ENCODE assay signal across 18 cellular contexts in genomic region chr1:18482721-18483425, GRCh38. TPM values are rescaled to one million over a fixed set of nuclear protein-coding genes. Genes with fewer than 3 reads are reported as not detected.
DNase-seq lines count a peak whose midpoint lies in the region; ATAC-seq, FAIRE-seq and TF ChIP-seq lines count a peak whose summit lies in the region.
"Had no signal": no experiment of that assay in that cellular context is flagged by ENCODE, and none has a peak within 500 bp of the region (broad histone marks: within the 10 kb centered on the region; RNA-seq: fewer than 3 reads in every experiment).

No MANE protein-coding gene starts in this region.

- H3K27me3 ChIP-seq in BLaER1 (no peaks in the 10 kb centered on the region), H1 (replicated peaks in 1 of 4; ENCODE audit: control insufficient read depth in 3 of 4, extremely low read depth in 1 of 4, insufficient read depth in 3 of 4, low read length in 3 of 4) (no peaks in the 10 kb centered on the region; a peak in 1 of 7 replicates), mesenchymal stem cell (ENCODE audit: control insufficient read depth in 1 of 2, insufficient read depth in 1 of 2, low read length in 2 of 2) (peaks cover 0 to 14% of the 10 kb centered on the region in 2 experiments)

- H3K4me1 ChIP-seq in BLaER1: peaks cover 74% of the 10 kb centered on the region
- H3K4me1 ChIP-seq in H1 (replicated peaks in 1 of 4; ENCODE audit: control insufficient read depth in 3 of 4, insufficient read depth in 4 of 4, low read length in 3 of 4): peaks cover 9 to 24% (median 18%) of the 10 kb centered on the region in 4 experiments
- peaks cover 43% of the 10 kb centered on the region for H3K4me1 ChIP-seq in mesenchymal stem cell (ENCODE audit: control insufficient read depth, insufficient read depth, low read depth, low read length)
- H3K4me1 ChIP-seq: SJSA1 had no signal

- H4K5ac ChIP-seq in H1 (ENCODE audit: insufficient read length, low read depth, low read length): no peak overlapping the region

- peak; percentile 22 for DNase-seq in Daoy (ENCODE audit: low read depth)
- DNase-seq in H1 (ENCODE audit: low read depth in 1 of 2, low spot score in 2 of 2): no peak
- no peak for DNase-seq in mesenchymal stem cell
- no peak for DNase-seq in NCI-H187 treated with DMSO at 0.1 percent for 48 hours (lab: John Stamatoyannopoulos, UW)
- no peak for DNase-seq in GM12891 (ENCODE audit: insufficient read length, low spot score)
- DNase-seq: CD8-positive, alpha-beta memory T cell; DND-41; NCI-H1105; NCI-H2107; NCI-H510A; NCI-H82 had no signal

- H2AFZ ChIP-seq in H1 (ENCODE audit: low read length) (no peak overlapping the region), mesenchymal stem cell (ENCODE audit: low read depth, low read length) (no peak overlapping the region)

- H2BK12ac ChIP-seq in H1 (ENCODE audit: low read depth, low read length) (peak overlapping the region; percentile 44; the same call in 1 of the 2 replicates), mesenchymal stem cell (ENCODE audit: low read length in 2 of 2) (no peak overlapping the region)

- H3K36me3 ChIP-seq in BLaER1 (no peaks in the 10 kb centered on the region), H1 (ENCODE audit: control insufficient read depth in 2 of 4, insufficient read depth in 4 of 4, low read length in 3 of 4) (peaks cover 5 to 29% (median 10%) of the 10 kb centered on the region in 4 experiments; a peak in 4 of 8 replicates), mesenchymal stem cell (ENCODE audit: control insufficient read depth in 1 of 2, insufficient read depth in 2 of 2, low read depth in 1 of 2, low read length in 2 of 2) (peaks cover 0 to 8% of the 10 kb centered on the region in 2 experiments)
- H3K36me3 ChIP-seq: SJSA1 had no signal

- H4K8ac ChIP-seq in H1 (ENCODE audit: extremely low read depth, insufficient read depth, low read length) (no peak overlapping the region; the same call in 1 of the 2 replicates), mesenchymal stem cell (ENCODE audit: low read length) (no peak overlapping the region)

- TF ChIP-seq EP300 in H1 (IDR thresholded peaks at IDR 0.05; ENCODE audit: borderline replicate concordance in 1 of 2, low read depth in 2 of 2, low read length in 2 of 2): no peak

- no peak for TF ChIP-seq RAD21 in H1 (IDR thresholded peaks at IDR 0.05 in 1 of 2, conservative IDR thresholded peaks at IDR 0.05 in 1 of 2; ENCODE audit: low read depth in 2 of 2, low read length in 2 of 2)

- no peak overlapping the region for H3K14ac ChIP-seq in H1 (ENCODE audit: insufficient read length)
- no peak overlapping the region for H3K14ac ChIP-seq in mesenchymal stem cell (ENCODE audit: low read length in 2 of 2)

- TF ChIP-seq POLR2A in H1 (IDR thresholded peaks at IDR 0.05; ENCODE audit: control extremely low read depth in 1 of 2, low read depth in 2 of 2, low read length in 2 of 2): no peak
- no peak for TF ChIP-seq POLR2A in GM12891 (IDR thresholded peaks at IDR 0.05; ENCODE audit: low read depth, low read length)

- H3K79me1 ChIP-seq in H1 (ENCODE audit: low read depth, low read length) (0 out of 2 replicates have a peak, but pooled peaks cover 6% of the 10 kb centered on the region), mesenchymal stem cell (replicated peaks; ENCODE audit: low read length, poor library complexity, severe bottlenecking) (peaks cover 6% of the 10 kb centered on the region)

- FAIRE-seq in H1 (lab: Jason Lieb, UNC): no peak
- FAIRE-seq in GM12891 (lab: Jason Lieb, UNC): no peak
- FAIRE-seq: A549, G401.6, K562 had no signal

- H3K23me2 ChIP-seq in H1 (ENCODE audit: low read depth, low read length): no peaks in the 10 kb centered on the region

- H3K4me2 ChIP-seq in BLaER1: peak overlapping the region; percentile 98
- no peak overlapping the region for H3K4me2 ChIP-seq in H1 (ENCODE audit: insufficient read depth in 1 of 2, low read depth in 2 of 2, low read length in 2 of 2)
- no peak overlapping the region for H3K4me2 ChIP-seq in mesenchymal stem cell (ENCODE audit: low read length, poor library complexity, severe bottlenecking)
- H3K4me2 ChIP-seq: A549 had no signal

- POLR2A ChIA-PET in H1 (lab: Charles Lee; ENCODE audit: partially characterized antibody): interaction anchor here (0.8 kb wide), 1 partner anchor 87 kb away, joined by 3 read pairs; no protein-coding TSS in a partner anchor

- TF ChIP-seq CTCF in H1 (IDR thresholded peaks at IDR 0.05; ENCODE audit: control extremely low read depth in 1 of 3, insufficient read depth in 1 of 3, low read depth in 1 of 3, low read length in 3 of 3): no peak

- H2BK5ac ChIP-seq in H1 (ENCODE audit: low read depth, low read length): peak overlapping the region; percentile 71
- peak overlapping the region; percentile 47 for H2BK5ac ChIP-seq in mesenchymal stem cell (ENCODE audit: low read depth, low read length, poor library complexity, severe bottlenecking)

- no peak overlapping the region for H3K23ac ChIP-seq in H1 (ENCODE audit: insufficient read length)
- H3K23ac ChIP-seq in mesenchymal stem cell (ENCODE audit: low read length in 2 of 2): no peak overlapping the region

- CTCF ChIA-PET in H1 (lab: Charles Lee; ENCODE audit: partially characterized antibody): interaction anchor here (1.2 to 4.0 kb wide), 2 partner anchors 14 to 84 kb away, joined by 3 to 26 read pairs; no protein-coding TSS in a partner anchor

- no peak overlapping the region for H3K56ac ChIP-seq in H1 (replicated peaks; ENCODE audit: insufficient read length, low read depth, low read length)

- H3K9ac ChIP-seq in BLaER1 (peak overlapping the region; percentile 87), H1 (replicated peaks in 1 of 4; ENCODE audit: extremely low read depth in 1 of 4, low read depth in 3 of 4, low read length in 3 of 4) (no peak overlapping the region), mesenchymal stem cell (ENCODE audit: low read length) (no peak overlapping the region)

- peaks cover 0 to 4% of the 10 kb centered on the region in 2 experiments; a peak in 1 of 4 replicates for H3K79me2 ChIP-seq in H1 (ENCODE audit: control insufficient read depth in 1 of 2, insufficient read depth in 2 of 2, low read length in 2 of 2)

- no peaks in the 10 kb centered on the region for H3K9me3 ChIP-seq in BLaER1
- H3K9me3 ChIP-seq in H1 (ENCODE audit: insufficient read depth in 2 of 2, low read depth in 1 of 2, low read length in 1 of 2): peaks cover 0 to 34% of the 10 kb centered on the region in 2 experiments; a peak in 3 of 4 replicates
- no peaks in the 10 kb centered on the region for H3K9me3 ChIP-seq in mesenchymal stem cell (ENCODE audit: control insufficient read depth, low read length)
- H3K9me3 ChIP-seq: A549, SJSA1 had no signal

- peak overlapping the region; percentile 97 for H3K27ac ChIP-seq in BLaER1
- H3K27ac ChIP-seq in H1 (ENCODE audit: low read depth, low read length): no peak overlapping the region
- no peak overlapping the region for H3K27ac ChIP-seq in mesenchymal stem cell (ENCODE audit: low read length, poor library complexity, severe bottlenecking)
- H3K27ac ChIP-seq: SJSA1 had no signal

- H2BK20ac ChIP-seq in H1 (ENCODE audit: low read length): no peak overlapping the region; the same call in 1 of the 2 replicates

- H3K4ac ChIP-seq in H1 (replicated peaks; ENCODE audit: insufficient read length, low read depth, low read length): peak overlapping the region; percentile 18
- no peak overlapping the region for H3K4ac ChIP-seq in mesenchymal stem cell (ENCODE audit: low read depth in 1 of 2, low read length in 2 of 2)

- peak overlapping the region; percentile 65 for H3K4me3 ChIP-seq in BLaER1
- H3K4me3 ChIP-seq in H1 (ENCODE audit: extremely low read depth in 1 of 4, insufficient read depth in 2 of 4, low read depth in 3 of 4, low read length in 4 of 4): no peak overlapping the region
- H3K4me3 ChIP-seq in mesenchymal stem cell (ENCODE audit: insufficient read depth in 1 of 2, low read depth in 1 of 2, low read length in 2 of 2): peak overlapping the region in 1 of 2 experiments; percentile 2
- H3K4me3 ChIP-seq: A549, K562, SJSA1 had no signal

- H4K91ac ChIP-seq in H1 (replicated peaks; ENCODE audit: insufficient read length, low read length): peak overlapping the region; percentile 31
- H4K91ac ChIP-seq in mesenchymal stem cell (ENCODE audit: low read length): no peak overlapping the region

- 0 out of 2 replicates have a peak overlapping the region, but pooled peaks have one; percentile 72 for H2BK15ac ChIP-seq in H1 (ENCODE audit: low read length)
- H2BK15ac ChIP-seq in mesenchymal stem cell (ENCODE audit: low read depth, poor library complexity, severe bottlenecking): no peak overlapping the region

- H2BK120ac ChIP-seq in H1 (replicated peaks; ENCODE audit: low read depth, low read length) (no peak overlapping the region), mesenchymal stem cell (ENCODE audit: low read depth, low read length) (no peak overlapping the region)

- ATAC-seq in GM21825 (IDR thresholded peaks at IDR 0.05; ENCODE audit: unreplicated experiment): no peak
- ATAC-seq: A549, HCT116 had no signal

- H3K18ac ChIP-seq in H1 (ENCODE audit: extremely low read depth, low read length): no peak overlapping the region
- no peak overlapping the region for H3K18ac ChIP-seq in mesenchymal stem cell (ENCODE audit: low read depth in 1 of 2, low read length in 2 of 2)

- WGBS in H1 (ENCODE audit: extremely low coverage in 1 of 2, insufficient coverage in 1 of 2, insufficient read length in 1 of 2, insufficient replicate concordance in 2 of 2, low coverage in 1 of 2, low lambda C conversion rate in 2 of 2, missing lambda C conversion rate in 1 of 2), 2 experiments: 95% methylated on average over 37 of the region's 57 CpGs; no CpG with 5 or more reads in 1 of the 2 experiments
- WGBS in mesenchymal stem cell: 93% methylated on average over 57 of the region's 57 CpGs

- H2AK5ac ChIP-seq in H1 (ENCODE audit: low read depth, low read length) (peak overlapping the region; percentile 6; the same call in 1 of the 2 replicates), mesenchymal stem cell (ENCODE audit: low read length, severe bottlenecking) (peak overlapping the region; percentile 90)

- H4K20me1 ChIP-seq in BLaER1: no peaks in the 10 kb centered on the region
- no peaks in the 10 kb centered on the region for H4K20me1 ChIP-seq in H1 (replicated peaks in 1 of 2; ENCODE audit: control insufficient read depth in 1 of 2, insufficient read depth in 2 of 2, low read length in 2 of 2)

RNA-seq across cellular contexts. Expression of gene KLHDC7A, which starts 2.1 kb away (rescaled TPM):
- not detected in 2 replicates for total RNA-seq in Daoy (2014; rRNA removed; shearing (Covaris generic))
- 18.9 and 19.1 TPM in 2 replicates for total RNA-seq in H1 (2021; fragmentation: NEBNext Ultra II Directional; extraction: Animal tissue kit (Norgen Biotek cat#: 25700))
- polyA plus RNA-seq in H1 (2011; rRNA removed): 3.9 and 8.5 TPM in 2 replicates
- polyA plus RNA-seq in H1 (2011; cell fraction: cytosol; rRNA removed): 6.8 TPM
- polyA plus RNA-seq in H1 (2011; cell fraction: nucleus; rRNA removed): 15.3 TPM
- polyA plus RNA-seq in H1 (2012, experiment 1 of 2): 7.8 to 11.5 TPM (median 10.0 TPM) in 4 replicates
- 8.7 TPM for polyA plus RNA-seq in H1 (2012, experiment 2 of 2)
- 17.9 TPM for polyA plus RNA-seq in H1 (2013, experiment 1 of 2)
- 18.2 TPM for polyA plus RNA-seq in H1 (2013, experiment 2 of 2)
- 9.1 and 9.2 TPM in 2 replicates for polyA minus RNA-seq in H1 (2011; rRNA and poly(A)+ RNA removed)
- 11.3 TPM for polyA minus RNA-seq in H1 (2011; cell fraction: cytosol; rRNA and poly(A)+ RNA removed)
- polyA minus RNA-seq in H1 (2011; cell fraction: nucleus; rRNA and poly(A)+ RNA removed): 21.2 TPM
- polyA plus RNA-seq in mesenchymal stem cell (2013, experiment 1 of 2): not detected
- polyA plus RNA-seq in mesenchymal stem cell (2013, experiment 2 of 2): not detected
- polyA plus RNA-seq in GM12891 (2012; ENCODE audit: low read depth, missing spikeins): not detected
- total RNA-seq: CD8-positive, alpha-beta memory T cell; SJSA1 had no signal
- polyA plus RNA-seq: CD8-positive, alpha-beta memory T cell had no signal

Comparison
In these comparisons a context has a peak if more than half of its experiments do, and no peak if none do; other contexts are left out.
1. RNA of gene KLHDC7A, which starts 2.1 kb away (total RNA-seq): 18.9 to 19.1 TPM in H1; not detected in Daoy; every median in the first group is over 10 times any median in the second.